In the genomic region with DNA sequence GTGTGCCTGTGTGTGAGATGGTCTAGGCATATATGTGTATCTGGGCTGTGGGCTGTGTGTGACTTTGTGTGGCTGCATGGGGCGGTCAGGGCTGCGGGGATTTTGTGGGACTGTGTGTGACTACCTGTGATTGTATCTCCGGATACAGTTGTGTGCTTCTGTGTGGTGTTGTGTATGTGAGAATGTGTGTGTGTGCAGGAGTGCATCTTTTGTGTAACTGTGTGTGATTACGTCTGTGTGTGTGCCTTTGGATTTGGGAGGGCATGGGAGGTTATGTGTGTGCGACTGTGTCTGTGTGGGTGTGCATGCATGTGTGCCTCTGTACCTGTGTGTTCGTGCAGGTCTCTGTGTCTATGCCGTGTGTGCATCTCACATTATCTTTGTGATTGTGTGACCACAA, we compare ENCODE assay signal across 1 cellular context.
TF ChIP-seq lines count a peak whose summit lies in the region.

No MANE protein-coding gene starts in this region.

TF ChIP-seq in SK-N-SH treated with all-trans-retinoic acid at 6 μM for 48 hours, 23 proteins besides CTCF, POLR2A, EP300 and RAD21 (continued from another document):
- TF ChIP-seq PATZ1 (CRISPR knock-in tag; IDR thresholded peaks at IDR 0.05; ENCODE audit: borderline replicate concordance) (no peak), CSRNP3 (CRISPR knock-in tag; IDR thresholded peaks at IDR 0.05) (no peak), OSR1 (CRISPR knock-in tag; IDR thresholded peaks at IDR 0.05) (no peak), RARB (CRISPR knock-in tag; IDR thresholded peaks at IDR 0.05) (no peak), ZFP3 (CRISPR knock-in tag; IDR thresholded peaks at IDR 0.05) (no peak), GLIS3 (CRISPR knock-in tag; IDR thresholded peaks at IDR 0.05) (no peak), TOX (CRISPR knock-in tag; IDR thresholded peaks at IDR 0.05; ENCODE audit: borderline replicate concordance) (no peak), ZNF70 (CRISPR knock-in tag; IDR thresholded peaks at IDR 0.05) (no peak), BACH2 (CRISPR knock-in tag; IDR thresholded peaks at IDR 0.05; ENCODE audit: borderline replicate concordance) (no peak), ZC3H10 (CRISPR knock-in tag; IDR thresholded peaks at IDR 0.05) (no peak), ZNF8 (CRISPR knock-in tag; IDR thresholded peaks at IDR 0.05) (no peak), PPARA (CRISPR knock-in tag; IDR thresholded peaks at IDR 0.05; ENCODE audit: borderline replicate concordance) (no peak), ZNF565 (CRISPR knock-in tag; conservative IDR thresholded peaks at IDR 0.05; ENCODE audit: low read depth) (no peak)
